Comparison of ENCODE assay signal across 8 cellular contexts in the genomic region with DNA sequence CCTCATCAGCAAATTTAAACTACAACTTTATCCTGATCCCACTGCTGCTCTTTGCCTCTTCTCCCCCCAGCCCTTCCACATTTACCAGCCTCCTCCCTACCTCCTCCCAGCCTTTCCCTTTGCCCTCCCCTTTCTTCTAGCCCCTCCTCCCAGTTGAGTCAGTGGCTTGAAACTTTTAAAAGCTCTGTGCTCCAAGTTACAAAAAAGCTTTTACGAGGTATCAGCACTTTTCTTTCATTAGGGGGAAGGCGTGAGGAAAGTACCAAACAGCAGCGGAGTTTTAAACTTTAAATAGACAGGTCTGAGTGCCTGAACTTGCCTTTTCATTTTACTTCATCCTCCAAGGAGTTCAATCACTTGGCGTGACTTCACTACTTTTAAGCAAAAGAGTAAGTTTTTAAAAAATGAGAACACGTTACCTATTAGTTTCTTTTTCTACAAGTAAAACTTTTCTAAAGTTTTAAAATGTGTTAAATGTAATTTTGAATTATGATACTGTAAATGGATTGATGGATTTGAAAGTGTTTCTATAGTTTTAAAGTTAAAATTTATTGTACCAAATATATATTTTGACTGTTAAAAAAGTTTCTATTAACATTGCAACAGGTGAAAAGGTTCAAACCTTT. TPM values are rescaled to one million over a fixed set of nuclear protein-coding genes. Genes with fewer than 3 reads are reported as not detected.
A peak's percentile ranks its signal among the peaks of the same experiment; 100 is the strongest.
DNase-seq lines count a peak whose midpoint lies in the region; ATAC-seq, FAIRE-seq and TF ChIP-seq lines count a peak whose summit lies in the region.

A gene (plus strand): TSS at position 203 of the 626 bp plus-strand sequence. CDS start 11,202 bp downstream, outside the sequence.

- H3K4me1 ChIP-seq in adrenal gland (replicated peaks in 1 of 2) (peaks cover 6 to 13% of the 10 kb centered on the region in 2 donors), heart right ventricle (peaks cover 0 to 35% (median 17%) of the 10 kb centered on the region in 9 donors), pancreas (peaks cover 0 to 4% (median 0%) of the 10 kb centered on the region in 3 donors)

- 17 to 23% (median 17%) methylated on average over 5 of the region's 5 CpGs for WGBS in adrenal gland, 4 donors
- 9 to 20% methylated on average over 5 of the region's 5 CpGs for WGBS in heart right ventricle, 2 donors
- 81 to 87% methylated on average over 5 of the region's 5 CpGs for WGBS in pancreas, 2 donors

- H3K9me3 Mint-ChIP-seq in T-helper 2 cell treated with Interferon-gamma antibody and Interleukin-4, amounts not matched to agents 5 μg/mL and 100 μg/mL, for 36 hours: no peaks in the 10 kb centered on the region

- ATAC-seq in heart right ventricle (peak; percentile 87 to 91 (median 88)), pancreas (peak in 3 of 4 donors; percentile 21 to 47 (median 29)), GM19397 (IDR thresholded peaks at IDR 0.05; ENCODE audit: unreplicated experiment) (no peak)

- no peak within 1 kb of the TSS for H3K27ac Mint-ChIP-seq in T-helper 2 cell treated with Interferon-gamma antibody and Interleukin-4, amounts not matched to agents 5 μg/mL and 100 μg/mL, for 36 hours

- DNase-seq in T-helper 2 cell treated with Interferon-gamma antibody and Interleukin-4, amounts not matched to agents 5 μg/mL and 100 μg/mL, for 36 hours (ENCODE audit: low spot score): no peak
- DNase-seq in T-helper 2 cell: no peak
- DNase-seq in adrenal gland: peak; percentile 65 to 84 (median 77)
- peak in 1 of 2 donors; percentile 84 for DNase-seq in heart right ventricle
- DNase-seq in pancreas: peak in 1 of 6 donors; percentile 25
- DNase-seq in stimulated activated CD4-positive, alpha-beta T cell treated with anti-CD3 and anti-CD28 coated beads, Interleukin-4, amount 100 ng/mL, for 4 hours: no peak
- DNase-seq in activated CD4-positive, CD25-positive, alpha-beta regulatory T cell treated with anti-CD3 and anti-CD28 coated beads, Interleukin-2, amount 50 U/mL, for 72 hours: no peak

- intact Hi-C loops in adrenal gland (cut with DNase I): loop anchor here (10.0 kb wide), 2 partner anchors 259 to 419 kb away; no protein-coding TSS in a partner anchor
- intact Hi-C loops in heart right ventricle (cut with DNase I): loop anchor here in 8 of 10 donors (2.0 to 10.0 kb wide), 15 partner anchors 149 to 849 kb away; no protein-coding TSS in a partner anchor
- intact Hi-C loops in pancreas (cut with DNase I): no loop called here

- peaks cover 12% of the 10 kb centered on the region for H3K4me1 Mint-ChIP-seq in T-helper 2 cell treated with Interferon-gamma antibody and Interleukin-4, amounts not matched to agents 5 μg/mL and 100 μg/mL, for 36 hours (ENCODE audit: low read depth)

- peak within 1 kb of the TSS; percentile 85 for H3K4me3 Mint-ChIP-seq in T-helper 2 cell treated with Interferon-gamma antibody and Interleukin-4, amounts not matched to agents 5 μg/mL and 100 μg/mL, for 36 hours

- no peaks in the 10 kb centered on the region for H3K36me3 ChIP-seq in adrenal gland (replicated peaks in 1 of 2)
- no peaks in the 10 kb centered on the region for H3K36me3 ChIP-seq in heart right ventricle
- H3K36me3 ChIP-seq in pancreas: no peaks in the 10 kb centered on the region

- H3K9me3 ChIP-seq in adrenal gland (replicated peaks in 1 of 3) (no peaks in the 10 kb centered on the region), heart right ventricle (no peaks in the 10 kb centered on the region), pancreas (no peaks in the 10 kb centered on the region)

- no peaks in the 10 kb centered on the region for H3K36me3 Mint-ChIP-seq in T-helper 2 cell treated with Interferon-gamma antibody and Interleukin-4, amounts not matched to agents 5 μg/mL and 100 μg/mL, for 36 hours (ENCODE audit: low read depth)

- H3K27me3 Mint-ChIP-seq in T-helper 2 cell treated with Interferon-gamma antibody and Interleukin-4, amounts not matched to agents 5 μg/mL and 100 μg/mL, for 36 hours (ENCODE audit: low read depth): peaks cover 46% of the 10 kb centered on the region

- H3K4me3 ChIP-seq in adrenal gland (peak within 1 kb of the TSS; percentile 45 to 92 (median 80)), heart right ventricle (peak within 1 kb of the TSS; percentile 54 to 82 (median 72)), pancreas (peak within 1 kb of the TSS; percentile 12 to 55 (median 44))

- FAIRE-seq in pancreas (lab: Jason Lieb, UNC): peak; percentile 39

- peak within 1 kb of the TSS; percentile 65 to 88 (median 85) for H3K27ac ChIP-seq in adrenal gland
- peak within 1 kb of the TSS; percentile 83 to 96 (median 90) for H3K27ac ChIP-seq in heart right ventricle
- H3K27ac ChIP-seq in pancreas: peak within 1 kb of the TSS in 3 of 4 donors; percentile 59 to 83 (median 71)

- no peak for TF ChIP-seq CTCF in adrenal gland (IDR thresholded peaks at IDR 0.05)
- no peak for TF ChIP-seq CTCF in heart right ventricle (IDR thresholded peaks at IDR 0.05)
- TF ChIP-seq CTCF in pancreas (IDR thresholded peaks at IDR 0.05): no peak

- TF ChIP-seq POLR2A in adrenal gland (IDR thresholded peaks at IDR 0.05): peak; percentile 93 to 97

- H3K27me3 ChIP-seq in adrenal gland (no peaks in the 10 kb centered on the region), heart right ventricle (peaks cover 0 to 35% (median 0%) of the 10 kb centered on the region in 7 donors), pancreas (no peaks in the 10 kb centered on the region)

RNA-seq across cellular contexts. Expression of the gene that starts here (rescaled TPM):
- total RNA-seq in adrenal gland (100 to 1,000 TPM; 330 to 893 (median 615) TPM), heart right ventricle (100 to 1,000 TPM; 105 to 404 (median 287) TPM), pancreas (10 to 100 TPM in 2 of 6 donors, 1 to 10 TPM in 4; 4.9 to 30.0 (median 6.6) TPM)
- polyA plus RNA-seq in adrenal gland (100 to 1,000 TPM in 2 of 3 donors, 10 to 100 TPM in 1; 80.7 to 805 (median 130) TPM), heart right ventricle (100 to 1,000 TPM in 1 of 2 donors, 10 to 100 TPM in 1; 49.2 to 101 TPM), pancreas (1 to 10 TPM; 3.3 to 6.9 TPM)

Comparison
In these comparisons a context has a peak if more than half of its experiments do, and no peak if none do; other contexts are left out.
1. RNA of the gene that starts here (polyA plus RNA-seq): 80.7 to 805 TPM in adrenal gland and 49.2 to 101 TPM in heart right ventricle; 3.3 to 6.9 TPM in pancreas; every median in the first group is over 4 times any median in the second.
2. DNase-seq: peak in adrenal gland (7 of 7); none in T-helper 2 cell treated with Interferon-gamma antibody and Interleukin-4, amounts not matched to agents 5 μg/mL and 100 μg/mL, for 36 hours (single experiment), T-helper 2 cell (0 of 5), stimulated activated CD4-positive, alpha-beta T cell treated with anti-CD3 and anti-CD28 coated beads, Interleukin-4, amount 100 ng/mL, for 4 hours (0 of 2) and activated CD4-positive, CD25-positive, alpha-beta regulatory T cell treated with anti-CD3 and anti-CD28 coated beads, Interleukin-2, amount 50 U/mL, for 72 hours (single experiment).
3. intact Hi-C loops: an anchor here in adrenal gland (10.0 kb wide) and heart right ventricle (2.0 to 10.0 kb wide); none called in pancreas.
4. Peak in every context shown above with its lines, with median percentiles within 50 percentile points of each other: H3K27ac ChIP-seq and H3K4me3 ChIP-seq.